18 cellular contexts compared by ENCODE assay signal in the genomic region with DNA sequence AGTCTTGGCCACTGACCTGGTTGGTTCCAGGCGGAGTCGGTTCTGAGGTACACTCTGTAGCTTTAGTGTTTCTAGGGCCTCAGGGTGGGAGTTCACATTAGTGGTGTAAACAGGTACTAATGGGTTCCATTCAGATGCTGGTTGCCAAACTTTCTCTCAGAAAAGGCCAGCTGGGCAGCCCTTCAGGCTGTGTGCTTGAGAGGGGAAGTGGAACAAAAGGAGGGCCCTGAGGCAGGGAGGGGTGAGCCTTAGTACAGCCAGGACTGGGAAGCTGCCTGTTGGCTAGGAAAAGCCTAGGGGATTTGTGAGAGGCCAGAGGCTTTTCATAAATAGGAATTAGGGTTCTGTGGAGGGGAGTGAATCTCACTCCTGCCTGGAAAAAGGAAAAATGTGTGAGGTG. TPM values are rescaled to one million over a fixed set of nuclear protein-coding genes. Genes with fewer than 3 reads are reported as not detected.
A peak's percentile ranks its signal among the peaks of the same experiment; 100 is the strongest.
DNase-seq lines count a peak whose midpoint lies in the region; ATAC-seq and TF ChIP-seq lines count a peak whose summit lies in the region.
"Had no signal": no experiment of that assay in that cellular context is flagged by ENCODE, and none has a peak within 500 bp of the region (broad histone marks: within the 10 kb centered on the region; RNA-seq: fewer than 3 reads in every experiment).

No MANE protein-coding gene starts in this region.

- H3K4me1 ChIP-seq in HUES48 (ENCODE audit: control insufficient read depth, insufficient read depth, low read length): peaks cover 15% of the 10 kb centered on the region
- peaks cover 18% of the 10 kb centered on the region for H3K4me1 ChIP-seq in iPS-18a (ENCODE audit: control insufficient read depth, low read depth, low read length)
- H3K4me1 ChIP-seq in sigmoid colon: peaks cover 0 to 48% (median 14%) of the 10 kb centered on the region in 4 donors

- H3K9me3 Mint-ChIP-seq in brain: peaks cover 0 to 4% (median 0%) of the 10 kb centered on the region in 5 experiments
- H3K9me3 Mint-ChIP-seq in activated CD8-positive, alpha-beta memory T cell treated with anti-CD3 and anti-CD28 coated beads, Interleukin-2, amount 10 ng/mL, durations not matched to agents 7 days and 5 days (ENCODE audit: low read depth): no peaks in the 10 kb centered on the region

- no peak for TF ChIP-seq EP300 in sigmoid colon (IDR thresholded peaks at IDR 0.05)

- H3K27me3 Mint-ChIP-seq in brain: no peaks in the 10 kb centered on the region
- H3K27me3 Mint-ChIP-seq in activated CD8-positive, alpha-beta memory T cell treated with anti-CD3 and anti-CD28 coated beads, Interleukin-2, amount 10 ng/mL, durations not matched to agents 7 days and 5 days: peaks cover 5% of the 10 kb centered on the region

- no peak for ATAC-seq in GM21529 (IDR thresholded peaks at IDR 0.05; ENCODE audit: unreplicated experiment)
- no peak for ATAC-seq in activated CD8-positive, alpha-beta memory T cell treated with anti-CD3 and anti-CD28 coated beads, Interleukin-2, amount 10 ng/mL, durations not matched to agents 7 days and 5 days
- ATAC-seq: stimulated activated naive CD8-positive, alpha-beta T cell treated with anti-CD3 and anti-CD28 coated beads, Interleukin-15, Interleukin-2, amounts not matched to agents 100 U/mL and 50 U/mL, for 24 hours had no signal

- peak overlapping the region in 3 of 5 experiments; percentile 31 to 78 (median 38) for H3K27ac Mint-ChIP-seq in brain
- no peak overlapping the region for H3K27ac Mint-ChIP-seq in activated CD8-positive, alpha-beta memory T cell treated with anti-CD3 and anti-CD28 coated beads, Interleukin-2, amount 10 ng/mL, durations not matched to agents 7 days and 5 days

- CTCF ChIA-PET in activated CD8-positive, alpha-beta memory T cell treated with anti-CD3 and anti-CD28 coated beads, Interleukin-2, amount 10 ng/mL, durations not matched to agents 7 days and 5 days (lab: Charles Lee): no interaction called here

- TF ChIP-seq POLR2A in sigmoid colon (IDR thresholded peaks at IDR 0.05): no peak

- H3K36me3 ChIP-seq in HUES48 (ENCODE audit: control insufficient read depth, insufficient read depth, low read length) (no peaks in the 10 kb centered on the region), iPS-18a (ENCODE audit: control insufficient read depth, low read depth, low read length) (no peaks in the 10 kb centered on the region), sigmoid colon (no peaks in the 10 kb centered on the region)

- no peak overlapping the region for H3K4me3 Mint-ChIP-seq in brain
- H3K4me3 Mint-ChIP-seq in activated CD8-positive, alpha-beta memory T cell treated with anti-CD3 and anti-CD28 coated beads, Interleukin-2, amount 10 ng/mL, durations not matched to agents 7 days and 5 days: no peak overlapping the region

- H3K4me3 ChIP-seq in HUES48 (ENCODE audit: low read depth, low read length) (0 out of 2 replicates have a peak overlapping the region, but pooled peaks have one; percentile 13), iPS-18a (ENCODE audit: low read length) (no peak overlapping the region), sigmoid colon (no peak overlapping the region)
- H3K4me3 ChIP-seq: GM23248 had no signal

- peaks cover 3% of the 10 kb centered on the region for H3K4me1 Mint-ChIP-seq in brain
- H3K4me1 Mint-ChIP-seq in activated CD8-positive, alpha-beta memory T cell treated with anti-CD3 and anti-CD28 coated beads, Interleukin-2, amount 10 ng/mL, durations not matched to agents 7 days and 5 days: no peaks in the 10 kb centered on the region

- intact Hi-C loops in sigmoid colon (cut with DNase I): no loop called here

- 79 to 90% methylated on average over 2 of the region's 2 CpGs for WGBS in sigmoid colon, 2 donors

- H3K9ac ChIP-seq in HUES48 (ENCODE audit: low read depth, low read length): no peak overlapping the region
- no peak overlapping the region for H3K9ac ChIP-seq in iPS-18a (ENCODE audit: low read length)
- H3K9ac ChIP-seq: GM23248 had no signal

- H3K9me3 ChIP-seq in HUES48 (ENCODE audit: control insufficient read depth, insufficient read depth, low read length) (peaks cover 5% of the 10 kb centered on the region), iPS-18a (ENCODE audit: control insufficient read depth, low read depth, low read length) (no peaks in the 10 kb centered on the region), sigmoid colon (no peaks in the 10 kb centered on the region)

- TF ChIP-seq CTCF in brain (conservative IDR thresholded peaks at IDR 0.05) (no peak), sigmoid colon (IDR thresholded peaks at IDR 0.05) (no peak)

- peak overlapping the region; percentile 69 for H3K27ac ChIP-seq in HUES48 (ENCODE audit: low read depth, low read length)
- H3K27ac ChIP-seq in iPS-18a (ENCODE audit: low read length): peak overlapping the region; percentile 27
- peak overlapping the region; percentile 40 to 49 (median 41) for H3K27ac ChIP-seq in sigmoid colon
- H3K27ac ChIP-seq: GM23248, RWPE1 had no signal

- no peaks in the 10 kb centered on the region for H3K36me3 Mint-ChIP-seq in brain
- no peaks in the 10 kb centered on the region for H3K36me3 Mint-ChIP-seq in activated CD8-positive, alpha-beta memory T cell treated with anti-CD3 and anti-CD28 coated beads, Interleukin-2, amount 10 ng/mL, durations not matched to agents 7 days and 5 days

- no peaks in the 10 kb centered on the region for H3K27me3 ChIP-seq in HUES48 (ENCODE audit: control insufficient read depth, insufficient read depth, low read length)
- H3K27me3 ChIP-seq in iPS-18a (ENCODE audit: control insufficient read depth, insufficient read depth, low read length): no peaks in the 10 kb centered on the region
- H3K27me3 ChIP-seq in sigmoid colon: no peaks in the 10 kb centered on the region

- DNase-seq in sigmoid colon (peak; percentile 81), HT-29 (ENCODE audit: low spot score) (no peak), SW 1271 (lab: John Stamatoyannopoulos, UW) (no peak)
- no peak for DNase-seq in activated CD8-positive, alpha-beta memory T cell treated with anti-CD3 and anti-CD28 coated beads, Interleukin-2, amount 10 ng/mL, durations not matched to agents 7 days and 5 days
- DNase-seq: activated effector memory CD4-positive, alpha-beta T cell treated with anti-CD3 and anti-CD28 coated beads, Interleukin-2, amount 50 U/mL, for 16 hours; AML-193; GM23248; kidney; NCI-H187 treated with DMSO at 0.1 percent for 48 hours; NCI-H748 treated with DMSO at 0.1 percent for 48 hours; stimulated activated CD4-positive, alpha-beta T cell treated with anti-CD3 and anti-CD28 coated beads, Interleukin-12 subunit alpha, Interleukin-12 subunit beta, amount 100 ng/mL, for 4 hours; stimulated activated naive CD8-positive, alpha-beta T cell treated with anti-CD3 and anti-CD28 coated beads, Interleukin-15, Interleukin-2, amounts not matched to agents 100 U/mL and 50 U/mL, for 24 hours; T-helper 1 cell had no signal

RNA-seq across cellular contexts. Expression of gene NHSL2, which starts 24.9 kb away (rescaled TPM):
- polyA plus RNA-seq in brain (ENCODE audit: insufficient read depth, low read depth, low replicate concordance): 1.1 TPM
- total RNA-seq in sigmoid colon: 10 to 100 TPM in 3 of 4 donors, 1 to 10 TPM in 1; 8.1 to 21.3 (median 10.7) TPM
- 1 to 10 TPM in 1 of 3 donors, under 1 TPM in 2; under 0.01 to 2.1 (median under 0.01) TPM for polyA plus RNA-seq in sigmoid colon
- not detected in 2 replicates for total RNA-seq in HT-29 (2014; rRNA removed; shearing (Covaris generic))
- 1 to 10 TPM in 1 of 2 experiments, under 1 TPM in 1; 0.45 to 2.2 TPM for total RNA-seq in activated CD8-positive, alpha-beta memory T cell treated with anti-CD3 and anti-CD28 coated beads, Interleukin-2, amount 10 ng/mL, durations not matched to agents 7 days and 5 days
